Comparison of ENCODE assay signal across 10 cellular contexts in the genomic region with DNA sequence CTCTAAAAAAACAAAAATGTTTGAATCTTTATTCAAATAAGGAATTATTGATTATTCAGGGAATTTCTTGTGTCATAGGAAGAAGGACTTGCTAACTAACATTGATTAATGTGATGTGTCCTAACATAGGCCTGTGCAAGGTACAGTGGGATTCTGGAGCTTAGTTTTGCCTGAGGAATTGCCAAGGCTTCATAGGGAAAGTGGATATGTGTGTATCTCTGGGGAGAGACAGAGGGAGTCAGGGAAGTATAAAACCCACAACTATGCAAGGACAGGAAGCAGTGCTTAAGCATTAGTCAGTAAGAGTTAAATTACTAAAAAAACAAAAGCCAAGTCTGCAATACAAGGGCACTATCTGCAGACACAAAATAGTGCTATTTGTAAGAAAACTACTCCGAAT. TPM values are rescaled to one million over a fixed set of nuclear protein-coding genes. Genes with fewer than 3 reads are reported as not detected.
DNase-seq lines count a peak whose midpoint lies in the region; ATAC-seq, FAIRE-seq and TF ChIP-seq lines count a peak whose summit lies in the region.
"Had no signal": no experiment of that assay in that cellular context is flagged by ENCODE, and none has a peak within 500 bp of the region (broad histone marks: within the 10 kb centered on the region; RNA-seq: fewer than 3 reads in every experiment).

No MANE protein-coding gene starts in this region.

- peak; percentile 69 for DNase-seq in AG09319 (ENCODE audit: extremely low read depth, low read depth)
- peak; percentile 89 for DNase-seq in HFF-Myc (ENCODE audit: extremely low read depth, low read depth)
- DNase-seq in activated CD8-positive, alpha-beta T cell treated with anti-CD3 and anti-CD28 coated beads for 36 hours, result no peak
- DNase-seq in lower leg skin (ENCODE audit: low spot score in 2 of 2), result no peak
- no peak for DNase-seq in cerebellum (ENCODE audit: low spot score)
- no peak for DNase-seq in stimulated activated CD4-positive, alpha-beta T cell treated with anti-CD3 and anti-CD28 coated beads, Interleukin-4, amount 100 ng/mL, for 24 hours
- DNase-seq: heart left ventricle, NCI-H82 had no signal

- ATAC-seq in activated CD8-positive, alpha-beta T cell treated with anti-CD3 and anti-CD28 coated beads for 36 hours, result no peak
- ATAC-seq in HG03354 (IDR thresholded peaks at IDR 0.05; ENCODE audit: poor library complexity, severe bottlenecking, unreplicated experiment), result no peak

- H3K36me3 Mint-ChIP-seq in activated CD8-positive, alpha-beta T cell treated with anti-CD3 and anti-CD28 coated beads for 36 hours (ENCODE audit: low read depth), result peaks cover 5% of the 10 kb centered on the region

- peaks cover 44% of the 10 kb centered on the region for H3K4me1 Mint-ChIP-seq in activated CD8-positive, alpha-beta T cell treated with anti-CD3 and anti-CD28 coated beads for 36 hours (ENCODE audit: low read depth)

- TF ChIP-seq POLR2A in lower leg skin (IDR thresholded peaks at IDR 0.05), result no peak

- POLR2A ChIA-PET in activated CD8-positive, alpha-beta T cell treated with anti-CD3 and anti-CD28 coated beads for 36 hours (lab: Charles Lee), result interaction anchor here (0.5 kb wide), 1 partner anchor 104 kb away, joined by 3 read pairs; no protein-coding TSS in a partner anchor

- no peak overlapping the region; the same call in 1 of the 2 replicates for H3K4me3 ChIP-seq in HFF-Myc (replicated peaks; ENCODE audit: low read depth, low read length)
- H3K4me3 ChIP-seq in lower leg skin (ENCODE audit: low read depth, poor library complexity, severe bottlenecking), result no peak overlapping the region
- H3K4me3 ChIP-seq: heart left ventricle had no signal

- FAIRE-seq in islet of Langerhans (lab: Jason Lieb, UNC), result peak; percentile 43

- H3K27ac Mint-ChIP-seq in activated CD8-positive, alpha-beta T cell treated with anti-CD3 and anti-CD28 coated beads for 36 hours, result peak overlapping the region; percentile 68

- no peaks in the 10 kb centered on the region for H3K27me3 Mint-ChIP-seq in activated CD8-positive, alpha-beta T cell treated with anti-CD3 and anti-CD28 coated beads for 36 hours

- H3K9me3 Mint-ChIP-seq in activated CD8-positive, alpha-beta T cell treated with anti-CD3 and anti-CD28 coated beads for 36 hours, result no peaks in the 10 kb centered on the region

- TF ChIP-seq CTCF in AG09319 (IDR thresholded peaks at IDR 0.05; ENCODE audit: low read depth, low read length), result no peak
- no peak for TF ChIP-seq CTCF in HFF-Myc (IDR thresholded peaks at IDR 0.05; ENCODE audit: low read depth, low read length, missing control alignments)
- TF ChIP-seq CTCF in activated CD8-positive, alpha-beta T cell treated with anti-CD3 and anti-CD28 coated beads for 36 hours (IDR thresholded peaks at IDR 0.05), result no peak
- no peak for TF ChIP-seq CTCF in lower leg skin (IDR thresholded peaks at IDR 0.05)

- CTCF ChIA-PET in activated CD8-positive, alpha-beta T cell treated with anti-CD3 and anti-CD28 coated beads for 36 hours (lab: Charles Lee), result no interaction called here

- 78 to 85% methylated on average over 1 of the region's 1 CpG for WGBS in lower leg skin, 2 donors

- no peak overlapping the region for H3K4me3 Mint-ChIP-seq in activated CD8-positive, alpha-beta T cell treated with anti-CD3 and anti-CD28 coated beads for 36 hours

- intact Hi-C loops in activated CD8-positive, alpha-beta T cell treated with anti-CD3 and anti-CD28 coated beads for 36 hours (cut with micrococcal nuclease), result no loop called here
- intact Hi-C loops in lower leg skin (cut with DNase I; ENCODE audit: low total_unique reads), result no loop called here

RNA-seq across cellular contexts. Expression of a gene that starts 59.6 kb away (rescaled TPM):
- 10 to 100 TPM; 11.2 to 11.6 TPM for total RNA-seq in activated CD8-positive, alpha-beta T cell treated with anti-CD3 and anti-CD28 coated beads for 36 hours
- total RNA-seq in lower leg skin (10 to 100 TPM; 20.1 to 40.3 (median 22.4) TPM), cerebellum (17.5 TPM)

Comparison
In these comparisons a context has a peak if more than half of its experiments do, and no peak if none do; other contexts are left out.
1. DNase-seq: peak in AG09319 (single experiment) and HFF-Myc (single experiment); none in activated CD8-positive, alpha-beta T cell treated with anti-CD3 and anti-CD28 coated beads for 36 hours (single experiment), lower leg skin (0 of 2), cerebellum (single experiment) and stimulated activated CD4-positive, alpha-beta T cell treated with anti-CD3 and anti-CD28 coated beads, Interleukin-4, amount 100 ng/mL, for 24 hours (single experiment).